10 cellular contexts compared by ENCODE assay signal in genomic region chr14:68688872-68689371, GRCh38.
A peak's percentile ranks its signal among the peaks of the same experiment; 100 is the strongest.
DNase-seq lines count a peak whose midpoint lies in the region; ATAC-seq, FAIRE-seq and TF ChIP-seq lines count a peak whose summit lies in the region.
"Had no signal": no experiment of that assay in that cellular context is flagged by ENCODE, and none has a peak within 500 bp of the region (broad histone marks: within the 10 kb centered on the region; RNA-seq: fewer than 3 reads in every experiment).

No MANE protein-coding gene starts in this region.

- 18% methylated on average over 9 of the region's 9 CpGs for WGBS in K562 (ENCODE audit: insufficient coverage, low coverage, missing lambda C conversion rate)

- no peak overlapping the region for H3K9ac ChIP-seq in K562 (ENCODE audit: insufficient read depth in 1 of 2, low read depth in 2 of 2, low read length in 2 of 2)

- H3K27ac ChIP-seq in K562 (ENCODE audit: extremely low read depth, low read depth, low read length) = no peak overlapping the region
- H3K27ac ChIP-seq in lower lobe of right lung = no peak overlapping the region

- TF ChIP-seq RAD21 in K562 (CRISPR knock-in tag; conservative IDR thresholded peaks at IDR 0.05 in 1 of 2, IDR thresholded peaks at IDR 0.05 in 1 of 2) = peak in 1 of 2 experiments; percentile 40; a peak in 2 of 4 replicates

- TF ChIP-seq EP300 in K562 (IDR thresholded peaks at IDR 0.05; ENCODE audit: low read length) = no peak

- ATAC-seq in K562 (peak; percentile 46), lower lobe of right lung (no peak), HG02852 (IDR thresholded peaks at IDR 0.05; ENCODE audit: unreplicated experiment) (no peak)

- H3K9me1 ChIP-seq in K562 (ENCODE audit: control insufficient read depth, insufficient read depth, low read length) = no peaks in the 10 kb centered on the region

- no peaks in the 10 kb centered on the region; the same call in 1 of the 2 replicates for H3K27me3 Mint-ChIP-seq in HFFc6 (ENCODE audit: insufficient read depth)
- peaks cover 3% of the 10 kb centered on the region for H3K27me3 Mint-ChIP-seq in nephron progenitor cell (ENCODE audit: low read depth, poor library complexity)

- H3K9me3 ChIP-seq in K562 (replicated peaks; ENCODE audit: control insufficient read depth, insufficient read depth, low read depth, low read length) (no peaks in the 10 kb centered on the region), lower lobe of right lung (no peaks in the 10 kb centered on the region)

- no peaks in the 10 kb centered on the region for H3K36me3 Mint-ChIP-seq in HFFc6 (ENCODE audit: low read depth)
- peaks cover 14% of the 10 kb centered on the region for H3K36me3 Mint-ChIP-seq in nephron progenitor cell (ENCODE audit: low read depth)

- H2AFZ ChIP-seq in K562 (ENCODE audit: low read depth, low read length) = no peak overlapping the region

- H3K4me3 Mint-ChIP-seq in HFFc6 (no peak overlapping the region), nephron progenitor cell (peak overlapping the region; percentile 66)

- CTCF ChIA-PET in BJ (lab: Yijun Ruan, JAX) (interaction anchor here (0.8 to 1.5 kb wide), 4 partner anchors 102 to 155 kb away, joined by 3 to 4 read pairs (median 3); no protein-coding TSS in a partner anchor), K562 (lab: Yijun Ruan, JAX; ENCODE audit: low intra/inter-chr PET ratio) (no interaction called here)

- H3K4me1 Mint-ChIP-seq in HFFc6 (ENCODE audit: low read depth) (peaks cover 87% of the 10 kb centered on the region), nephron progenitor cell (peaks cover 100% of the 10 kb centered on the region)

- no peak for FAIRE-seq in K562 (lab: Jason Lieb, UNC)

- H3K36me3 ChIP-seq in BJ (ENCODE audit: control insufficient read depth, insufficient read depth, low read length) (no peaks in the 10 kb centered on the region), K562 (ENCODE audit: control insufficient read depth, insufficient read depth, low read length) (no peaks in the 10 kb centered on the region), lower lobe of right lung (no peaks in the 10 kb centered on the region)

- peak overlapping the region; percentile 99 for H3K27ac Mint-ChIP-seq in HFFc6
- peak overlapping the region; percentile 93 for H3K27ac Mint-ChIP-seq in nephron progenitor cell

- H3K27me3 ChIP-seq in BJ (ENCODE audit: control insufficient read depth, insufficient read depth, low read length) (no peaks in the 10 kb centered on the region), K562 (ENCODE audit: control insufficient read depth in 2 of 2, insufficient read depth in 2 of 2, low read length in 2 of 2) (peaks cover 0 to 14% of the 10 kb centered on the region in 2 experiments; a peak in 1 of 5 replicates), lower lobe of right lung (ENCODE audit: low read depth) (no peaks in the 10 kb centered on the region)

- DNase-seq in BJ (ENCODE audit: low read depth) = no peak
- peak; percentile 46 for DNase-seq in HFFc6
- DNase-seq in K562 (ENCODE audit: extremely low read depth in 1 of 4, low spot score in 3 of 4) = no peak
- peak; percentile 45 for DNase-seq in nephron progenitor cell
- DNase-seq in lower lobe of right lung = no peak
- DNase-seq in SIG-M5 treated with dmso at 0.1 percent for 504 hours (lab: John Stamatoyannopoulos, UW; ENCODE audit: unreplicated experiment) = no peak
- DNase-seq in ureter (ENCODE audit: low spot score) = no peak
- DNase-seq: activated T-cell treated with anti-CD3 and anti-CD28 coated beads for 4 hours, NCI-H446 treated with DMSO at 0.1 percent for 48 hours had no signal

- H3K9me3 Mint-ChIP-seq in HFFc6 = no peaks in the 10 kb centered on the region
- H3K9me3 Mint-ChIP-seq in nephron progenitor cell = peaks cover 19% of the 10 kb centered on the region

- H3K4me1 ChIP-seq in K562 (replicated peaks in 1 of 2; ENCODE audit: control insufficient read depth in 2 of 2, insufficient read depth in 2 of 2, low read length in 2 of 2) (peaks cover 0 to 4% of the 10 kb centered on the region in 2 experiments; a peak in 1 of 5 replicates), lower lobe of right lung (peaks cover 35% of the 10 kb centered on the region)

- in situ Hi-C loops in K562 (cut with MboI) = no loop called here

- TF ChIP-seq CTCF in BJ (IDR thresholded peaks at IDR 0.05; ENCODE audit: insufficient read depth, low read depth, low read length) (peak; percentile 10; the same call in 1 of the 2 replicates), HFFc6 (IDR thresholded peaks at IDR 0.05) (peak; percentile 24; the same call in 1 of the 2 replicates), K562 (IDR thresholded peaks at IDR 0.05 in 2 of 3, conservative IDR thresholded peaks at IDR 0.05 in 1 of 3; ENCODE audit: insufficient read depth in 2 of 3, low read depth in 1 of 3, low read length in 3 of 3) (no peak), nephron progenitor cell (IDR thresholded peaks at IDR 0.05) (no peak), lower lobe of right lung (IDR thresholded peaks at IDR 0.05) (no peak)

- POLR2A ChIA-PET in BJ (lab: Charles Lee) = interaction anchor here (0.5 to 0.7 kb wide), 2 partner anchors 98 to 125 kb away, joined by 3 read pairs; no protein-coding TSS in a partner anchor
- POLR2A ChIA-PET in K562 (lab: Yijun Ruan, JAX) = no interaction called here

- intact Hi-C loops in K562 (cut with micrococcal nuclease) (no loop called here), lower lobe of right lung (cut with DNase I) (no loop called here)

- no peak for TF ChIP-seq POLR2A in K562 (conservative IDR thresholded peaks at IDR 0.05)

- H3K4me3 ChIP-seq in BJ (ENCODE audit: low read depth, low read length) = no peak overlapping the region
- no peak overlapping the region for H3K4me3 ChIP-seq in K562
- no peak overlapping the region for H3K4me3 ChIP-seq in lower lobe of right lung

- H3K4me2 ChIP-seq in K562 (ENCODE audit: insufficient read depth, low read length) = no peak overlapping the region

- no peaks in the 10 kb centered on the region for H4K20me1 ChIP-seq in K562 (replicated peaks; ENCODE audit: control insufficient read depth, insufficient read depth, low read length)

- BruUV-seq in K562 (replicated peaks; lab: Mats Ljungman, UMichigan) = no TSS peak

- H3K79me2 ChIP-seq in K562 (ENCODE audit: control insufficient read depth, insufficient read depth, low read length) = no peaks in the 10 kb centered on the region

TF ChIP-seq in K562, 482 proteins besides CTCF, POLR2A, EP300 and RAD21:
- TF ChIP-seq ZNF395 (CRISPR knock-in tag; IDR thresholded peaks at IDR 0.05) = no peak

Comparison
In these comparisons a context has a peak if more than half of its experiments do, and no peak if none do; other contexts are left out.
1. DNase-seq: peak in HFFc6 (single experiment) and nephron progenitor cell (single experiment); none in BJ (single experiment), K562 (0 of 4), lower lobe of right lung (single experiment), SIG-M5 treated with dmso at 0.1 percent for 504 hours (single experiment) and ureter (single experiment).
2. CTCF ChIP-seq: peak in BJ (single experiment) and HFFc6 (single experiment); none in K562 (0 of 3), nephron progenitor cell (single experiment) and lower lobe of right lung (single experiment).